In genomic region chr10:21264271-21264670, GRCh38 we compare ENCODE assay signal across 21 cellular contexts.
A peak's percentile ranks its signal among the peaks of the same experiment; 100 is the strongest.
DNase-seq lines count a peak whose midpoint lies in the region; ATAC-seq and TF ChIP-seq lines count a peak whose summit lies in the region.
"Had no signal": no experiment of that assay in that cellular context is flagged by ENCODE, and none has a peak within 500 bp of the region (broad histone marks: within the 10 kb centered on the region; RNA-seq: fewer than 3 reads in every experiment).

No MANE protein-coding gene starts in this region.

- POLR2A ChIA-PET in HEK293T (lab: Yijun Ruan, JAX): no interaction called here

- no peak for TF ChIP-seq CTCF in RWPE2 (IDR thresholded peaks at IDR 0.05; ENCODE audit: poor library complexity, severe bottlenecking)

- WGBS in esophagus, 2 donors: 65% methylated on average over 2 of the region's 2 CpGs
- WGBS in trophoblast cell (ENCODE audit: extremely low coverage, insufficient coverage, insufficient read length): no CpG with 5 or more reads among the region's 2 CpGs

- H3K79me1 ChIP-seq in trophoblast cell (ENCODE audit: low read length): no peaks in the 10 kb centered on the region

- no peak overlapping the region for H2AK5ac ChIP-seq in trophoblast cell (ENCODE audit: low read length)

- no peaks in the 10 kb centered on the region for H3K27me3 ChIP-seq in RWPE2 (ENCODE audit: insufficient read depth, poor library complexity, severe bottlenecking)
- H3K27me3 ChIP-seq in esophagus (ENCODE audit: control insufficient read depth in 1 of 2, insufficient read depth in 2 of 2, low read length in 2 of 2): no peaks in the 10 kb centered on the region
- H3K27me3 ChIP-seq in trophoblast cell (ENCODE audit: insufficient read depth, low read length): no peaks in the 10 kb centered on the region

- no peak overlapping the region for H3K23ac ChIP-seq in trophoblast cell (ENCODE audit: low read length)

- peak; percentile 86 for ATAC-seq in RWPE2 (ENCODE audit: low read depth)
- ATAC-seq in HG03025 (IDR thresholded peaks at IDR 0.05; ENCODE audit: low FRiP score, unreplicated experiment): no peak
- ATAC-seq: A549, GM12878, GM23338, HCT116 had no signal

- CTCF ChIA-PET in HEK293T (lab: Yijun Ruan, JAX): no interaction called here

- H3K27ac ChIP-seq in RWPE2 (ENCODE audit: poor library complexity, severe bottlenecking) (peak overlapping the region; percentile 45), esophagus (ENCODE audit: low read depth in 2 of 2, low read length in 1 of 2) (peak overlapping the region; percentile 54 to 75), trophoblast cell (ENCODE audit: low read depth, low read length) (no peak overlapping the region)

- H3K4me1 ChIP-seq in RWPE2 (ENCODE audit: insufficient read depth, poor library complexity, severe bottlenecking): peaks cover 18% of the 10 kb centered on the region
- peaks cover 0 to 3% of the 10 kb centered on the region in 2 donors for H3K4me1 ChIP-seq in esophagus (ENCODE audit: control insufficient read depth in 2 of 2, insufficient read depth in 2 of 2, low read length in 1 of 2)
- peaks cover 0 to 5% of the 10 kb centered on the region in 2 experiments for H3K4me1 ChIP-seq in trophoblast cell (ENCODE audit: control insufficient read depth in 1 of 2, insufficient read depth in 2 of 2, low read length in 2 of 2)

- H2AFZ ChIP-seq in trophoblast cell (ENCODE audit: insufficient read depth, low read length, poor library complexity): no peak overlapping the region
- H2AFZ ChIP-seq: GM23338 had no signal

- H3K18ac ChIP-seq in trophoblast cell (ENCODE audit: low read length): no peak overlapping the region

- no peak overlapping the region for H3K9ac ChIP-seq in trophoblast cell (ENCODE audit: low read length)

- H4K8ac ChIP-seq in trophoblast cell (ENCODE audit: low read depth, low read length): no peak overlapping the region

- no peak overlapping the region for H4K91ac ChIP-seq in trophoblast cell (ENCODE audit: low read depth, low read length)

- no peak overlapping the region for H4K12ac ChIP-seq in trophoblast cell (ENCODE audit: low read depth, low read length)

- H3K9me3 ChIP-seq in RWPE2 (ENCODE audit: severe bottlenecking): peaks cover 6% of the 10 kb centered on the region
- H3K9me3 ChIP-seq in esophagus (ENCODE audit: control insufficient read depth in 2 of 2, insufficient read depth in 1 of 2, low read depth in 1 of 2, low read length in 1 of 2): no peaks in the 10 kb centered on the region
- no peaks in the 10 kb centered on the region for H3K9me3 ChIP-seq in trophoblast cell (ENCODE audit: insufficient read depth, low read depth, low read length)
- H3K9me3 ChIP-seq: A549 had no signal

- H3K14ac ChIP-seq in trophoblast cell (ENCODE audit: low read length): peak overlapping the region; percentile 54

- H3K4ac ChIP-seq in trophoblast cell (ENCODE audit: low read depth, low read length): no peak overlapping the region

- H3K36me3 ChIP-seq in RWPE2 (ENCODE audit: low read depth) (no peaks in the 10 kb centered on the region), esophagus (ENCODE audit: control insufficient read depth in 2 of 2, insufficient read depth in 2 of 2, low read length in 1 of 2) (no peaks in the 10 kb centered on the region), trophoblast cell (ENCODE audit: control insufficient read depth in 1 of 2, insufficient read depth in 2 of 2, low read length in 2 of 2) (no peaks in the 10 kb centered on the region)

- H2BK5ac ChIP-seq in trophoblast cell (ENCODE audit: low read depth, low read length, poor library complexity): no peak overlapping the region

- H3K79me2 ChIP-seq in trophoblast cell (ENCODE audit: control insufficient read depth, insufficient read depth, low read length, poor library complexity): no peaks in the 10 kb centered on the region

- no peak overlapping the region for H2BK12ac ChIP-seq in trophoblast cell (ENCODE audit: low read length)

- H3K4me2 ChIP-seq in trophoblast cell (ENCODE audit: low read length): no peak overlapping the region
- H3K4me2 ChIP-seq: A549, GM23338 had no signal

- no peak overlapping the region for H2BK120ac ChIP-seq in trophoblast cell (ENCODE audit: insufficient read depth, low read length, poor library complexity)

- DNase-seq in HPDE6-E6E7 (ENCODE audit: extremely low spot score) (peak; percentile 37), RWPE2 (ENCODE audit: low spot score) (no peak), trophoblast cell (peak; percentile 67 to 81), HEK293T (ENCODE audit: extremely low spot score) (no peak), NCI-H82 (lab: John Stamatoyannopoulos, UW) (no peak)
- DNase-seq: CD4-positive, alpha-beta memory T cell; DMS53; EL; NCI-H1092; NCI-H1436 treated with DMSO at 0.1 percent for 48 hours; NCI-H2029 treated with DMSO at 0.1 percent for 48 hours; NCI-H2171 treated with DMSO at 0.1 percent for 48 hours; NCI-H446; NCI-H69; SIG-M5 had no signal

- H3K4me3 ChIP-seq in RWPE2 (ENCODE audit: severe bottlenecking): no peak overlapping the region
- H3K4me3 ChIP-seq in esophagus (ENCODE audit: low read depth in 1 of 2, low read length in 2 of 2): no peak overlapping the region
- H3K4me3 ChIP-seq in trophoblast cell (ENCODE audit: low read depth, low read length): no peak overlapping the region
- H3K4me3 ChIP-seq: A549, GM12878, GM23338 had no signal

TF ChIP-seq in HEK293T, 16 proteins besides CTCF, POLR2A, EP300 and RAD21:
- TF ChIP-seq BHLHE40 (IDR thresholded peaks at IDR 0.05; ENCODE audit: borderline replicate concordance) (no peak), FOXA1 (IDR thresholded peaks at IDR 0.05) (no peak), ZNF384 (IDR thresholded peaks at IDR 0.05) (no peak; the same call in 1 of the 2 replicates), CTBP1 (IDR thresholded peaks at IDR 0.05; ENCODE audit: borderline replicate concordance) (no peak), ARNT (IDR thresholded peaks at IDR 0.05) (no peak), ELF4 (IDR thresholded peaks at IDR 0.05) (no peak), HDGF (IDR thresholded peaks at IDR 0.05; ENCODE audit: borderline replicate concordance) (no peak), L3MBTL2 (conservative IDR thresholded peaks at IDR 0.05) (no peak), LEF1 (IDR thresholded peaks at IDR 0.05; ENCODE audit: borderline replicate concordance) (no peak), SP1 (IDR thresholded peaks at IDR 0.05) (no peak), FOXM1 (IDR thresholded peaks at IDR 0.05; ENCODE audit: borderline replicate concordance) (no peak), NFRKB (IDR thresholded peaks at IDR 0.05) (no peak), TARDBP (IDR thresholded peaks at IDR 0.05) (no peak)
- TF ChIP-seq, protein P1, sequence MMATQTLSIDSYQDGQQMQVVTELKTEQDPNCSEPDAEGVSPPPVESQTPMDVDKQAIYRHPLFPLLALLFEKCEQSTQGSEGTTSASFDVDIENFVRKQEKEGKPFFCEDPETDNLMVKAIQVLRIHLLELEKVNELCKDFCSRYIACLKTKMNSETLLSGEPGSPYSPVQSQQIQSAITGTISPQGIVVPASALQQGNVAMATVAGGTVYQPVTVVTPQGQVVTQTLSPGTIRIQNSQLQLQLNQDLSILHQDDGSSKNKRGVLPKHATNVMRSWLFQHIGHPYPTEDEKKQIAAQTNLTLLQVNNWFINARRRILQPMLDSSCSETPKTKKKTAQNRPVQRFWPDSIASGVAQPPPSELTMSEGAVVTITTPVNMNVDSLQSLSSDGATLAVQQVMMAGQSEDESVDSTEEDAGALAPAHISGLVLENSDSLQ (IDR thresholded peaks at IDR 0.05): no peak

Comparison
In these comparisons a context has a peak if more than half of its experiments do, and no peak if none do; other contexts are left out.
1. DNase-seq: peak in HPDE6-E6E7 (single experiment) and trophoblast cell (2 of 2); none in RWPE2 (single experiment), HEK293T (single experiment) and NCI-H82 (single experiment).